1 cellular context compared by ENCODE assay signal in the genomic region with DNA sequence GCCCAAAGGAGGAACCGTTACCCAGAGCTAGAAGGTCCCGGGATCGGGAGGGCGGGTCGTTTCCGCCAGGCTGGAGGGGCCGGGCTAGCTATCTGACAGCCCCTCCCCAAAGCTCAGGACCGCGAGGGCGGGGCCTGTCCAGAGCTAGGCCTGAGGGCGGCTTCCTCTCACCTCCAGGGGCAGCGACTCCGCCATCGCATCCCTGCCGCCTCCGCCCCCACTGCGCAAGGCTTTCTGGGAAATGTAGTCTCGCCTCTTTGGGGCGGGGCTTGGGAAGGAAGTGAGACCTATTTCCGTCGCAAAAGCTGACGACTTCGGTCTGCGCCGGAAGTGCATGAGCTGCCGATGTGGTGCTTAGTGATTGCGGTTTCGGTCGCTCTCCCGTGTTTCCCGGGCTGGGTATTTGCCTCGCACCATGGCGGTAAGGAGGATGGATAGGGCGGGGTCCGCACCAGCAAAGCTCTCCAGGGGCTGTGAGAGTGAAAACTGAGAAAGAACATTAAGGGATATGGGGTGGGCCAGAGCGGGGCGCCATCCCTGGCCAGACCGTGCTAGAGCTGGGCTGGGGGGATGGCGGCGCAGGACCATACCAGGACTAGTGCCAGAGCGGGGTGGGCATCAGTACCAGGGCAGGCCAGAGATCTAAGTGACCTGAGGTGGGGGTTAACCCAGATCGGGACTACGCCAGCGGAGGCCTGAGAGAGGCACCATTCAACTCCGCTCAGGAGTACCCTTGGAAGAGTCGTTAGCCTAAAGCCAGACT.
TF ChIP-seq lines count a peak whose summit lies in the region.

A gene (plus strand): TSS at position 327 of the 763 bp plus-strand sequence. CDS start 89 bp downstream, at position 416.

TF ChIP-seq in HepG2, 621 proteins besides CTCF, POLR2A, EP300 and RAD21 (continued from another document and continues in another):
- TF ChIP-seq, protein P1, sequence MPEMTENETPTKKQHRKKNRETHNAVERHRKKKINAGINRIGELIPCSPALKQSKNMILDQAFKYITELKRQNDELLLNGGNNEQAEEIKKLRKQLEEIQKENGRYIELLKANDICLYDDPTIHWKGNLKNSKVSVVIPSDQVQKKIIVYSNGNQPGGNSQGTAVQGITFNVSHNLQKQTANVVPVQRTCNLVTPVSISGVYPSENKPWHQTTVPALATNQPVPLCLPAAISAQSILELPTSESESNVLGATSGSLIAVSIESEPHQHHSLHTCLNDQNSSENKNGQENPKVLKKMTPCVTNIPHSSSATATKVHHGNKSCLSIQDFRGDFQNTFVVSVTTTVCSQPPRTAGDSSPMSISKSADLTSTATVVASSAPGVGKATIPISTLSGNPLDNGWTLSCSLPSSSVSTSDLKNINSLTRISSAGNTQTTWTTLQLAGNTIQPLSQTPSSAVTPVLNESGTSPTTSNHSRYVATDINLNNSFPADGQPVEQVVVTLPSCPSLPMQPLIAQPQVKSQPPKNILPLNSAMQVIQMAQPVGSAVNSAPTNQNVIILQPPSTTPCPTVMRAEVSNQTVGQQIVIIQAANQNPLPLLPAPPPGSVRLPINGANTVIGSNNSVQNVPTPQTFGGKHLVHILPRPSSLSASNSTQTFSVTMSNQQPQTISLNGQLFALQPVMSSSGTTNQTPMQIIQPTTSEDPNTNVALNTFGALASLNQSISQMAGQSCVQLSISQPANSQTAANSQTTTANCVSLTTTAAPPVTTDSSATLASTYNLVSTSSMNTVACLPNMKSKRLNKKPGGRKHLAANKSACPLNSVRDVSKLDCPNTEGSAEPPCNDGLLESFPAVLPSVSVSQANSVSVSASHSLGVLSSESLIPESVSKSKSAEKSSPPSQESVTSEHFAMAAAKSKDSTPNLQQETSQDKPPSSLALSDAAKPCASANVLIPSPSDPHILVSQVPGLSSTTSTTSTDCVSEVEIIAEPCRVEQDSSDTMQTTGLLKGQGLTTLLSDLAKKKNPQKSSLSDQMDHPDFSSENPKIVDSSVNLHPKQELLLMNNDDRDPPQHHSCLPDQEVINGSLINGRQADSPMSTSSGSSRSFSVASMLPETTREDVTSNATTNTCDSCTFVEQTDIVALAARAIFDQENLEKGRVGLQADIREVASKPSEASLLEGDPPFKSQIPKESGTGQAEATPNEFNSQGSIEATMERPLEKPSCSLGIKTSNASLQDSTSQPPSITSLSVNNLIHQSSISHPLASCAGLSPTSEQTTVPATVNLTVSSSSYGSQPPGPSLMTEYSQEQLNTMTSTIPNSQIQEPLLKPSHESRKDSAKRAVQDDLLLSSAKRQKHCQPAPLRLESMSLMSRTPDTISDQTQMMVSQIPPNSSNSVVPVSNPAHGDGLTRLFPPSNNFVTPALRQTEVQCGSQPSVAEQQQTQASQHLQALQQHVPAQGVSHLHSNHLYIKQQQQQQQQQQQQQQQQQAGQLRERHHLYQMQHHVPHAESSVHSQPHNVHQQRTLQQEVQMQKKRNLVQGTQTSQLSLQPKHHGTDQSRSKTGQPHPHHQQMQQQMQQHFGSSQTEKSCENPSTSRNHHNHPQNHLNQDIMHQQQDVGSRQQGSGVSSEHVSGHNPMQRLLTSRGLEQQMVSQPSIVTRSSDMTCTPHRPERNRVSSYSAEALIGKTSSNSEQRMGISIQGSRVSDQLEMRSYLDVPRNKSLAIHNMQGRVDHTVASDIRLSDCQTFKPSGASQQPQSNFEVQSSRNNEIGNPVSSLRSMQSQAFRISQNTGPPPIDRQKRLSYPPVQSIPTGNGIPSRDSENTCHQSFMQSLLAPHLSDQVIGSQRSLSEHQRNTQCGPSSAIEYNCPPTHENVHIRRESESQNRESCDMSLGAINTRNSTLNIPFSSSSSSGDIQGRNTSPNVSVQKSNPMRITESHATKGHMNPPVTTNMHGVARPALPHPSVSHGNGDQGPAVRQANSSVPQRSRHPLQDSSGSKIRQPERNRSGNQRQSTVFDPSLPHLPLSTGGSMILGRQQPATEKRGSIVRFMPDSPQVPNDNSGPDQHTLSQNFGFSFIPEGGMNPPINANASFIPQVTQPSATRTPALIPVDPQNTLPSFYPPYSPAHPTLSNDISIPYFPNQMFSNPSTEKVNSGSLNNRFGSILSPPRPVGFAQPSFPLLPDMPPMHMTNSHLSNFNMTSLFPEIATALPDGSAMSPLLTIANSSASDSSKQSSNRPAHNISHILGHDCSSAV (CRISPR knock-in tag; IDR thresholded peaks at IDR 0.05; ENCODE audit: borderline replicate concordance), result no peak
- TF ChIP-seq, protein P2, sequence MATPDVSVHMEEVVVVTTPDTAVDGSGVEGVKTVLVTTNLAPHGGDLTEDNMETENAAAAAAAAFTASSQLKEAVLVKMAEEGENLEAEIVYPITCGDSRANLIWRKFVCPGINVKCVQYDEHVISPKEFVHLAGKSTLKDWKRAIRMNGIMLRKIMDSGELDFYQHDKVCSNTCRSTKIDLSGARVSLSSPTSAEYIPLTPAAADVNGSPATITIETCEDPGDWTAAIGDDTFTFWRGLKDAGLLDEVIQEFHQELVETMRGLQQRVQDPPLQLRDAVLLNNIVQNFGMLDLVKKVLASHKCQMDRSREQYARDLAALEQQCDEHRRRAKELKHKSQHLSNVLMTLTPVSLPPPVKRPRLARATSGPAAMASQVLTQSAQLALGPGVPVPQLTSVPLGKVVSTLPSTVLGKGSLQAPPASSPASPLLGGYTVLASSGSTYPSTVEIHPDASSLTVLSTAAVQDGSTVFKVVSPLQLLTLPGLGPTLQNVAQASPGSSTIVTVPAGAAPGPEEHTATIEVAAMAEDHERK (CRISPR knock-in tag; IDR thresholded peaks at IDR 0.05; ENCODE audit: low read depth), result peak; percentile 69
- peak; percentile 27; the same call in 1 of the 2 replicates for TF ChIP-seq MEF2D (CRISPR knock-in tag; IDR thresholded peaks at IDR 0.05)
- TF ChIP-seq ZNF12 (CRISPR knock-in tag; IDR thresholded peaks at IDR 0.05), result peak; percentile 64; the same call in 1 of the 2 replicates
- TF ChIP-seq, protein P3, sequence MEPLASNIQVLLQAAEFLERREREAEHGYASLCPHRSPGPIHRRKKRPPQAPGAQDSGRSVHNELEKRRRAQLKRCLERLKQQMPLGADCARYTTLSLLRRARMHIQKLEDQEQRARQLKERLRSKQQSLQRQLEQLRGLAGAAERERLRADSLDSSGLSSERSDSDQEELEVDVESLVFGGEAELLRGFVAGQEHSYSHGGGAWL (CRISPR knock-in tag; IDR thresholded peaks at IDR 0.05), result no peak; the same call in 1 of the 2 replicates
- peak; percentile 80 for TF ChIP-seq ZMYM4 (CRISPR knock-in tag; IDR thresholded peaks at IDR 0.05)
- TF ChIP-seq, protein P4, sequence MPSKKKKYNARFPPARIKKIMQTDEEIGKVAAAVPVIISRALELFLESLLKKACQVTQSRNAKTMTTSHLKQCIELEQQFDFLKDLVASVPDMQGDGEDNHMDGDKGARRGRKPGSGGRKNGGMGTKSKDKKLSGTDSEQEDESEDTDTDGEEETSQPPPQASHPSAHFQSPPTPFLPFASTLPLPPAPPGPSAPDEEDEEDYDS (CRISPR knock-in tag; IDR thresholded peaks at IDR 0.05), result peak; percentile 92
- TF ChIP-seq ZNF333 (CRISPR knock-in tag; IDR thresholded peaks at IDR 0.05; ENCODE audit: borderline replicate concordance), result 0 out of 2 replicates have a peak, but pooled peaks have one; percentile 34
- no peak; the same call in 1 of the 2 replicates for TF ChIP-seq ZNF589 (CRISPR knock-in tag; conservative IDR thresholded peaks at IDR 0.05)
- TF ChIP-seq ZNF234 (CRISPR knock-in tag; conservative IDR thresholded peaks at IDR 0.05), result 0 out of 2 replicates have a peak, but pooled peaks have one; percentile 71
- TF ChIP-seq ZNF296 (CRISPR knock-in tag; conservative IDR thresholded peaks at IDR 0.05), result no peak
- TF ChIP-seq ZNF501 (CRISPR knock-in tag; IDR thresholded peaks at IDR 0.05), result peak; percentile 99
- TF ChIP-seq ZNF644 (CRISPR knock-in tag; IDR thresholded peaks at IDR 0.05; ENCODE audit: low read depth), result no peak
- TF ChIP-seq, protein P5, sequence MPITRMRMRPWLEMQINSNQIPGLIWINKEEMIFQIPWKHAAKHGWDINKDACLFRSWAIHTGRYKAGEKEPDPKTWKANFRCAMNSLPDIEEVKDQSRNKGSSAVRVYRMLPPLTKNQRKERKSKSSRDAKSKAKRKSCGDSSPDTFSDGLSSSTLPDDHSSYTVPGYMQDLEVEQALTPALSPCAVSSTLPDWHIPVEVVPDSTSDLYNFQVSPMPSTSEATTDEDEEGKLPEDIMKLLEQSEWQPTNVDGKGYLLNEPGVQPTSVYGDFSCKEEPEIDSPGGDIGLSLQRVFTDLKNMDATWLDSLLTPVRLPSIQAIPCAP (CRISPR knock-in tag; IDR thresholded peaks at IDR 0.05; ENCODE audit: low read depth), result no peak
- TF ChIP-seq, protein P6, sequence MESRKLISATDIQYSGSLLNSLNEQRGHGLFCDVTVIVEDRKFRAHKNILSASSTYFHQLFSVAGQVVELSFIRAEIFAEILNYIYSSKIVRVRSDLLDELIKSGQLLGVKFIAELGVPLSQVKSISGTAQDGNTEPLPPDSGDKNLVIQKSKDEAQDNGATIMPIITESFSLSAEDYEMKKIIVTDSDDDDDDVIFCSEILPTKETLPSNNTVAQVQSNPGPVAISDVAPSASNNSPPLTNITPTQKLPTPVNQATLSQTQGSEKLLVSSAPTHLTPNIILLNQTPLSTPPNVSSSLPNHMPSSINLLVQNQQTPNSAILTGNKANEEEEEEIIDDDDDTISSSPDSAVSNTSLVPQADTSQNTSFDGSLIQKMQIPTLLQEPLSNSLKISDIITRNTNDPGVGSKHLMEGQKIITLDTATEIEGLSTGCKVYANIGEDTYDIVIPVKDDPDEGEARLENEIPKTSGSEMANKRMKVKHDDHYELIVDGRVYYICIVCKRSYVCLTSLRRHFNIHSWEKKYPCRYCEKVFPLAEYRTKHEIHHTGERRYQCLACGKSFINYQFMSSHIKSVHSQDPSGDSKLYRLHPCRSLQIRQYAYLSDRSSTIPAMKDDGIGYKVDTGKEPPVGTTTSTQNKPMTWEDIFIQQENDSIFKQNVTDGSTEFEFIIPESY (CRISPR knock-in tag; IDR thresholded peaks at IDR 0.05), result peak; percentile 79; the same call in 1 of the 2 replicates
- TF ChIP-seq, protein P7, sequence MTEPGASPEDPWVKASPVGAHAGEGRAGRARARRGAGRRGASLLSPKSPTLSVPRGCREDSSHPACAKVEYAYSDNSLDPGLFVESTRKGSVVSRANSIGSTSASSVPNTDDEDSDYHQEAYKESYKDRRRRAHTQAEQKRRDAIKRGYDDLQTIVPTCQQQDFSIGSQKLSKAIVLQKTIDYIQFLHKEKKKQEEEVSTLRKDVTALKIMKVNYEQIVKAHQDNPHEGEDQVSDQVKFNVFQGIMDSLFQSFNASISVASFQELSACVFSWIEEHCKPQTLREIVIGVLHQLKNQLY (CRISPR knock-in tag; IDR thresholded peaks at IDR 0.05), result no peak; the same call in 1 of the 2 replicates
- TF ChIP-seq, protein P8, sequence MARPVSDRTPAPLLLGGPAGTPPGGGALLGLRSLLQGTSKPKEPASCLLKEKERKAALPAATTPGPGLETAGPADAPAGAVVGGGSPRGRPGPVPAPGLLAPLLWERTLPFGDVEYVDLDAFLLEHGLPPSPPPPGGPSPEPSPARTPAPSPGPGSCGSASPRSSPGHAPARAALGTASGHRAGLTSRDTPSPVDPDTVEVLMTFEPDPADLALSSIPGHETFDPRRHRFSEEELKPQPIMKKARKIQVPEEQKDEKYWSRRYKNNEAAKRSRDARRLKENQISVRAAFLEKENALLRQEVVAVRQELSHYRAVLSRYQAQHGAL (CRISPR knock-in tag; IDR thresholded peaks at IDR 0.05; ENCODE audit: not compliant biosample characterization), result no peak
- TF ChIP-seq ZNF670 (CRISPR knock-in tag; IDR thresholded peaks at IDR 0.05; ENCODE audit: borderline replicate concordance), result no peak
- TF ChIP-seq ZNF451 (CRISPR knock-in tag; IDR thresholded peaks at IDR 0.05), result 0 out of 2 replicates have a peak, but pooled peaks have one; percentile 55
- TF ChIP-seq ZFP62 (CRISPR knock-in tag; IDR thresholded peaks at IDR 0.05), result 0 out of 2 replicates have a peak, but pooled peaks have one; percentile 89
- TF ChIP-seq, protein P9, sequence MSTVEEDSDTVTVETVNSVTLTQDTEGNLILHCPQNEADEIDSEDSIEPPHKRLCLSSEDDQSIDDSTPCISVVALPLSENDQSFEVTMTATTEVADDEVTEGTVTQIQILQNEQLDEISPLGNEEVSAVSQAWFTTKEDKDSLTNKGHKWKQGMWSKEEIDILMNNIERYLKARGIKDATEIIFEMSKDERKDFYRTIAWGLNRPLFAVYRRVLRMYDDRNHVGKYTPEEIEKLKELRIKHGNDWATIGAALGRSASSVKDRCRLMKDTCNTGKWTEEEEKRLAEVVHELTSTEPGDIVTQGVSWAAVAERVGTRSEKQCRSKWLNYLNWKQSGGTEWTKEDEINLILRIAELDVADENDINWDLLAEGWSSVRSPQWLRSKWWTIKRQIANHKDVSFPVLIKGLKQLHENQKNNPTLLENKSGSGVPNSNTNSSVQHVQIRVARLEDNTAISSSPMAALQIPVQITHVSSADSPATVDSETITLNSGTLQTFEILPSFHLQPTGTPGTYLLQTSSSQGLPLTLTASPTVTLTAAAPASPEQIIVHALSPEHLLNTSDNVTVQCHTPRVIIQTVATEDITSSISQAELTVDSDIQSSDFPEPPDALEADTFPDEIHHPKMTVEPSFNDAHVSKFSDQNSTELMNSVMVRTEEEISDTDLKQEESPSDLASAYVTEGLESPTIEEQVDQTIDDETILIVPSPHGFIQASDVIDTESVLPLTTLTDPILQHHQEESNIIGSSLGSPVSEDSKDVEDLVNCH (CRISPR knock-in tag; IDR thresholded peaks at IDR 0.05), result no peak
- peak; percentile 85; the same call in 1 of the 2 replicates for TF ChIP-seq KDM3A (CRISPR knock-in tag; IDR thresholded peaks at IDR 0.05; ENCODE audit: low read depth)
- TF ChIP-seq, protein P10, sequence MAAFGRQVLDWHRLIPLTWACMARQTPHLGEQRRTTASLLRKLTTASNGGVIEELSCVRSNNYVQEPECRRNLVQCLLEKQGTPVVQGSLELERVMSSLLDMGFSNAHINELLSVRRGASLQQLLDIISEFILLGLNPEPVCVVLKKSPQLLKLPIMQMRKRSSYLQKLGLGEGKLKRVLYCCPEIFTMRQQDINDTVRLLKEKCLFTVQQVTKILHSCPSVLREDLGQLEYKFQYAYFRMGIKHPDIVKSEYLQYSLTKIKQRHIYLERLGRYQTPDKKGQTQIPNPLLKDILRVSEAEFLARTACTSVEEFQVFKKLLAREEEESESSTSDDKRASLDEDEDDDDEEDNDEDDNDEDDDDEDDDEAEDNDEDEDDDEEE (CRISPR knock-in tag; IDR thresholded peaks at IDR 0.05), result peak; percentile 87
- peak; percentile 92; the same call in 1 of the 2 replicates for TF ChIP-seq ZNF790 (CRISPR knock-in tag; IDR thresholded peaks at IDR 0.05; ENCODE audit: borderline replicate concordance)
- TF ChIP-seq, protein P11, sequence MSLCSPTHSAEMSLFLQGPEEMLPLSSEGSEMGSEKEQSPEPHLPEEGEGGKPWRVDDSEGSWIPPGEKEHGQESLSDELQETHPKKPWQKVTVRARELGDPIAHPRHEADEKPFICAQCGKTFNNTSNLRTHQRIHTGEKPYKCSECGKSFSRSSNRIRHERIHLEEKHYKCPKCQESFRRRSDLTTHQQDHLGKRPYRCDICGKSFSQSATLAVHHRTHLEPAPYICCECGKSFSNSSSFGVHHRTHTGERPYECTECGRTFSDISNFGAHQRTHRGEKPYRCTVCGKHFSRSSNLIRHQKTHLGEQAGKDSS (CRISPR knock-in tag; IDR thresholded peaks at IDR 0.05; ENCODE audit: borderline replicate concordance, low read depth), result peak; percentile 77; the same call in 1 of the 2 replicates
- TF ChIP-seq MXD4 (CRISPR knock-in tag; IDR thresholded peaks at IDR 0.05), result peak; percentile 95
- no peak for TF ChIP-seq NCOA1 (CRISPR knock-in tag; IDR thresholded peaks at IDR 0.05)
- TF ChIP-seq, protein P12, sequence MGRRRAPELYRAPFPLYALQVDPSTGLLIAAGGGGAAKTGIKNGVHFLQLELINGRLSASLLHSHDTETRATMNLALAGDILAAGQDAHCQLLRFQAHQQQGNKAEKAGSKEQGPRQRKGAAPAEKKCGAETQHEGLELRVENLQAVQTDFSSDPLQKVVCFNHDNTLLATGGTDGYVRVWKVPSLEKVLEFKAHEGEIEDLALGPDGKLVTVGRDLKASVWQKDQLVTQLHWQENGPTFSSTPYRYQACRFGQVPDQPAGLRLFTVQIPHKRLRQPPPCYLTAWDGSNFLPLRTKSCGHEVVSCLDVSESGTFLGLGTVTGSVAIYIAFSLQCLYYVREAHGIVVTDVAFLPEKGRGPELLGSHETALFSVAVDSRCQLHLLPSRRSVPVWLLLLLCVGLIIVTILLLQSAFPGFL (CRISPR knock-in tag; IDR thresholded peaks at IDR 0.05), result no peak; the same call in 1 of the 2 replicates
- TF ChIP-seq ZNF562 (CRISPR knock-in tag; IDR thresholded peaks at IDR 0.05; ENCODE audit: borderline replicate concordance), result no peak
